In genomic region chr5:108748354-108749129, GRCh38 we compare ENCODE assay signal across 8 cellular contexts. TPM values are rescaled to one million over a fixed set of nuclear protein-coding genes. Genes with fewer than 3 reads are reported as not detected.
DNase-seq lines count a peak whose midpoint lies in the region; TF ChIP-seq lines count a peak whose summit lies in the region.

No MANE protein-coding gene starts in this region.

- no peak overlapping the region for H2BK15ac ChIP-seq in H9 (ENCODE audit: low read depth, low read length)

- no peaks in the 10 kb centered on the region for H3K9me3 Mint-ChIP-seq in H9

- H4K91ac ChIP-seq in H9 (ENCODE audit: insufficient read length, low read depth, low read length): no peak overlapping the region

- no peak overlapping the region for H4K8ac ChIP-seq in H9 (replicated peaks; ENCODE audit: insufficient read length, low read depth, low read length)

- no peaks in the 10 kb centered on the region for H3K27me3 Mint-ChIP-seq in H9 (ENCODE audit: low read depth)

- peak overlapping the region; percentile 85 to 94 for H3K4me3 Mint-ChIP-seq in H9

- H2BK20ac ChIP-seq in H9 (ENCODE audit: low read depth, low read length, poor library complexity, severe bottlenecking): no peak overlapping the region

- H4K20me1 ChIP-seq in H9 (ENCODE audit: control insufficient read depth, insufficient read depth, insufficient read length): no peaks in the 10 kb centered on the region

- 0 out of 2 replicates have a peak, but pooled peaks cover 2% of the 10 kb centered on the region for H3K79me2 ChIP-seq in H9 (ENCODE audit: insufficient read depth, low read length)

- H3K27me3 ChIP-seq in H9 (ENCODE audit: insufficient read depth, low read length): no peaks in the 10 kb centered on the region
- H3K27me3 ChIP-seq in neuron (ENCODE audit: insufficient read depth, low read length): no peaks in the 10 kb centered on the region
- H3K27me3 ChIP-seq in subcutaneous abdominal adipose tissue (ENCODE audit: control insufficient read depth in 5 of 5, insufficient read depth in 4 of 5, low read length in 5 of 5): no peaks in the 10 kb centered on the region

- DNase-seq in GDM1 (lab: John Stamatoyannopoulos, UW): peak; percentile 98
- DNase-seq in H9: peak; percentile 100
- DNase-seq in M059J (ENCODE audit: low read depth): peak; percentile 98
- DNase-seq in SIG-M5 treated with dmso at 0.1 percent for 504 hours (lab: John Stamatoyannopoulos, UW; ENCODE audit: unreplicated experiment): peak; percentile 99
- peak; percentile 97 for DNase-seq in activated naive CD4-positive, alpha-beta T cell treated with Interleukin-2 at 50 U/mL for 16 hours
- DNase-seq in foreskin melanocyte: peak; percentile 98

- H3K9me3 ChIP-seq in H9 (ENCODE audit: control insufficient read depth, low read depth, low read length) (no peaks in the 10 kb centered on the region), neuron (ENCODE audit: low read length) (no peaks in the 10 kb centered on the region), subcutaneous abdominal adipose tissue (ENCODE audit: control insufficient read depth in 5 of 5, low read length in 5 of 5) (no peaks in the 10 kb centered on the region)

- no peaks in the 10 kb centered on the region for H3K36me3 Mint-ChIP-seq in H9 (ENCODE audit: insufficient read depth in 1 of 3, low read depth in 3 of 3)

- no peak overlapping the region for H3K23ac ChIP-seq in H9 (ENCODE audit: insufficient read length, low read depth, low read length)

- no peak; the same call in 2 of the 3 replicates for TF ChIP-seq CTCF in H9 (conservative IDR thresholded peaks at IDR 0.05)

- H3K4me2 ChIP-seq in H9 (ENCODE audit: insufficient read depth, insufficient read length, low read length): peak overlapping the region; percentile 100

- peaks cover 5% of the 10 kb centered on the region for H3K23me2 ChIP-seq in H9 (ENCODE audit: insufficient read length, low read depth, low read length, poor library complexity, severe bottlenecking)

- H3K4me3 ChIP-seq in neuron (ENCODE audit: low read length): peak overlapping the region; percentile 77
- peak overlapping the region; percentile 84 to 97 (median 90) for H3K4me3 ChIP-seq in subcutaneous abdominal adipose tissue (ENCODE audit: low read depth in 1 of 5, low read length in 5 of 5)

- H3K14ac ChIP-seq in H9 (ENCODE audit: insufficient read depth, low read length): peak overlapping the region; percentile 96

- no CpG with 5 or more reads among the region's 72 CpGs for WGBS in H9 (ENCODE audit: extremely low coverage, insufficient read length, low lambda C conversion rate)

- H3K9ac ChIP-seq in H9 (ENCODE audit: extremely low read depth, insufficient read length, low read length) (peak overlapping the region; percentile 91), subcutaneous abdominal adipose tissue (ENCODE audit: low read length in 5 of 5) (peak overlapping the region; percentile 97 to 100 (median 100))

- no peak overlapping the region for H4K5ac ChIP-seq in H9 (ENCODE audit: insufficient read length, low read depth, low read length)

- H3K4ac ChIP-seq in H9 (ENCODE audit: low read depth, low read length): no peak overlapping the region; the same call in 1 of the 2 replicates

- no peak overlapping the region for H2BK5ac ChIP-seq in H9 (ENCODE audit: insufficient read length, low read length)

- no peak overlapping the region for H2AFZ ChIP-seq in H9 (ENCODE audit: low read length)
- peak overlapping the region; percentile 70 for H2AFZ ChIP-seq in neuron (ENCODE audit: low read depth, low read length)

- peak overlapping the region; percentile 96 to 99 (median 96) for H3K27ac Mint-ChIP-seq in H9

- no peak overlapping the region for H2BK120ac ChIP-seq in H9 (ENCODE audit: low read depth, low read length, poor library complexity, severe bottlenecking)

- no peak overlapping the region for H2AK5ac ChIP-seq in H9 (ENCODE audit: insufficient read length, low read length)

- H3K4me1 ChIP-seq in H9 (ENCODE audit: insufficient read depth, low read length) (peaks cover 3% of the 10 kb centered on the region; the same call in 1 of the 2 replicates), neuron (ENCODE audit: insufficient read depth, low read length) (peaks cover 25% of the 10 kb centered on the region), subcutaneous abdominal adipose tissue (ENCODE audit: control insufficient read depth in 5 of 5, insufficient read depth in 5 of 5, low read length in 5 of 5) (peaks cover 5 to 28% (median 25%) of the 10 kb centered on the region in 5 donors)

- H2BK12ac ChIP-seq in H9 (ENCODE audit: insufficient read length, low read depth, low read length): no peak overlapping the region

- H3K27ac ChIP-seq in H9 (ENCODE audit: insufficient read length, low read depth, low read length) (peak overlapping the region; percentile 76), subcutaneous abdominal adipose tissue (ENCODE audit: low read depth, low read length) (peak overlapping the region; percentile 100)

- H3T11ph ChIP-seq in H9 (ENCODE audit: low read length): no peak overlapping the region

- H3K4me1 Mint-ChIP-seq in H9: peaks cover 23% of the 10 kb centered on the region in 2 experiments

- peak overlapping the region; percentile 96 for H3K18ac ChIP-seq in H9 (ENCODE audit: insufficient read length, low read depth, low read length)

- H3K79me1 ChIP-seq in H9 (ENCODE audit: insufficient read depth, low read depth, low read length, poor library complexity, severe bottlenecking): no peaks in the 10 kb centered on the region

- H3K36me3 ChIP-seq in neuron (ENCODE audit: insufficient read depth, low read length) (no peaks in the 10 kb centered on the region), subcutaneous abdominal adipose tissue (ENCODE audit: control insufficient read depth in 5 of 5, insufficient read depth in 5 of 5, low read length in 5 of 5) (no peaks in the 10 kb centered on the region)

- no peak overlapping the region for H3K56ac ChIP-seq in H9 (ENCODE audit: insufficient read length, low read depth, low read length)

RNA-seq across cellular contexts. Expression of gene FER, which starts 0.8 kb away (rescaled TPM):
- total RNA-seq in H9 (2021): 16.5 and 18.0 TPM in 2 replicates
- 9.0 TPM in 2 replicates for total RNA-seq in M059J (2014; rRNA removed; shearing (Covaris generic))

Comparison
In these comparisons a context has a peak if more than half of its experiments do, and no peak if none do; other contexts are left out.
1. Peak in every context shown above with its lines: DNase-seq, H3K4me3 ChIP-seq and H3K27ac ChIP-seq.